1 cellular context compared by ENCODE assay signal in the genomic region with DNA sequence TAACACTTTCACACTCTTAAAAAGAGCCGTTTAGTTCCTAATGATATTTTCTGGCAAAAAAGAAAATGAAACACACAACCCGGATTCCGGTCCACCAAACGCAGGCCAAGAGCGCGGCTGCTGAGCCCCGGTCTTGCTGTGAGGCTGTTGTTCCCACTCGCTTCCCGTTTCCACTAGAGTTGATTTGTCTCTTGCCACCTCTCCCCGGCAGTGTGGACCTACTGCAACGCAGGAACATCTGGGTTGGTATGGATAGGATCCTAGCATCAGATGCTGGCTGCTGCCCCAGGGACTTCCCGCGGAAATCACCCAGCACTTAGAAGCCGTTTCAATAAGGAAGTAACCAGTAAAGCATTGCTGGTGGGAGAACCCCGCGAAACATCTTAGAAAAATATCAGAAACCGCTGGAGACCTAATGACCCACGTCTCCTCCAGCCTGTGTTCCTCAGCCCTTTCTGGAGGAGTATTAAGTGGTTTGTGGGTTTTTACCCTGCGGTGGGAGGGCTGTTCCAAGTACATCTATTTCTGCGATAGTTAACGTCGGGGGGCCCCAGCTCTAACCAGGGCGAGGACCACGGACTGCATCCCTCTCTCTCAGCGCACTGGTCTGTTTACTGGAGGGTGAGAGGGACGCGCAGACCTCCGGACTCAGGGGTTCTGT.
TF ChIP-seq lines count a peak whose summit lies in the region.

No MANE protein-coding gene starts in this region.

TF ChIP-seq in IMR-90, 13 proteins besides CTCF, POLR2A, EP300 and RAD21 (continued from another document):
- TF ChIP-seq BHLHE40 (IDR thresholded peaks at IDR 0.05; ENCODE audit: low read depth, low read length) (no peak), CHD1 (IDR thresholded peaks at IDR 0.05; ENCODE audit: low read depth, low read length) (no peak), MXI1 (IDR thresholded peaks at IDR 0.05; ENCODE audit: borderline replicate concordance, low read depth, low read length) (no peak), SMC3 (IDR thresholded peaks at IDR 0.05; ENCODE audit: low read depth, low read length) (no peak), USF2 (IDR thresholded peaks at IDR 0.05; ENCODE audit: low read depth, low read length) (no peak), CEBPB (IDR thresholded peaks at IDR 0.05; ENCODE audit: low read depth, low read length) (no peak), FOS (IDR thresholded peaks at IDR 0.05; ENCODE audit: low read depth, low read length) (no peak), MAFK (IDR thresholded peaks at IDR 0.05; ENCODE audit: low read depth, low read length) (no peak), MAZ (IDR thresholded peaks at IDR 0.05; ENCODE audit: borderline replicate concordance, low read depth, low read length) (no peak), RCOR1 (IDR thresholded peaks at IDR 0.05; ENCODE audit: insufficient replicate concordance, low read length) (no peak), RFX5 (IDR thresholded peaks at IDR 0.05; ENCODE audit: low read depth, low read length) (no peak)
- TF ChIP-seq, protein P1, sequence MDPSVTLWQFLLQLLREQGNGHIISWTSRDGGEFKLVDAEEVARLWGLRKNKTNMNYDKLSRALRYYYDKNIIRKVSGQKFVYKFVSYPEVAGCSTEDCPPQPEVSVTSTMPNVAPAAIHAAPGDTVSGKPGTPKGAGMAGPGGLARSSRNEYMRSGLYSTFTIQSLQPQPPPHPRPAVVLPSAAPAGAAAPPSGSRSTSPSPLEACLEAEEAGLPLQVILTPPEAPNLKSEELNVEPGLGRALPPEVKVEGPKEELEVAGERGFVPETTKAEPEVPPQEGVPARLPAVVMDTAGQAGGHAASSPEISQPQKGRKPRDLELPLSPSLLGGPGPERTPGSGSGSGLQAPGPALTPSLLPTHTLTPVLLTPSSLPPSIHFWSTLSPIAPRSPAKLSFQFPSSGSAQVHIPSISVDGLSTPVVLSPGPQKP (IDR thresholded peaks at IDR 0.05; ENCODE audit: borderline replicate concordance, low read depth, low read length): no peak
